In the genomic region with DNA sequence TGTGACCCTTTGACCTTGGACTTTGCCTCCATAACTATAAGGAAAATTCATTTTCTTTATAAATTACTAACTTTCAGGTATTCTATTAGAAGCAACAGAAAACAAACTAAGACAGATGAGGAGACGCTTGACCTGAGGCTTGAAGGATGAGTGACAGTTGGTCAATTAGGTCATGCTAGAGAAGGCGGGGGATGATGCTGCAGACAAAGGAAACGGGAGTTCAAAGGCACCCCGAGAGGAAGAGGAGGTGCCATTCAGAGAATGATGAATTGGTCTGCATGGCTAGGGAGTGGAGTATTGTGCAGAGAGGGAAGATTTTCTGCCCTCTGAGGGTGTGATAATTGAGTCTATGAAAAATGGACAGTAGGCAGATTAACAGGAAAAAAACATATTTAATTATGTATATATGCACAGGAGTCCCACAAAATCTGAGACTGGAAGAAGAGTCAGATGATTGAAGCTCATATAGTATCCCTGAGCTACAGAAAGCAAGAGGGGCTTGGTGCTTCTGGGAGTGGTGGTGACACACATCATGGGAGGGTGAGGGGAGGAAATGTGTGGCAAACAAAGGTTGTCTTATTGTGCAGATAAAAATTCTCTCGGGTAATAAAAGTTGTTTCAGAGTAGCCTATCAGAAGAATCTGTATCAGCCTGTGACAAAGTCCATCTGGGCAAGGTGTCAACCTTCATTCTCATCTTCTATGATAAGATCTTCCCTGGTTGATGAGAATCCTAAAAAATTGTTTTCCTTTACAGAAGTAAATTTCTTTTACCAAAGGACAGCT, we compare ENCODE assay signal across 20 cellular contexts.
"Had no signal": no experiment of that assay in that cellular context is flagged by ENCODE, and none has a peak within 500 bp of the region (broad histone marks: within the 10 kb centered on the region; RNA-seq: fewer than 3 reads in every experiment).

No MANE protein-coding gene starts in this region.

- H3K36me3 Mint-ChIP-seq: mesothelial cell of epicardium, natural killer cell, T-cell had no signal

- H3K4me3 Mint-ChIP-seq: activated naive CD8-positive, alpha-beta T cell treated with anti-CD3 and anti-CD28 coated beads, Interleukin-2, amount 10 ng/mL, durations not matched to agents 7 days and 5 days; central memory CD8-positive, alpha-beta T cell; mesothelial cell of epicardium; natural killer cell; T-cell; T-helper 2 cell treated with Interferon-gamma antibody and Interleukin-4, amounts not matched to agents 5 μg/mL and 100 μg/mL, for 36 hours had no signal

- H3K27ac ChIP-seq: breast epithelium, esophagus muscularis mucosa, left ventricle myocardium inferior had no signal

- H3K27me3 ChIP-seq: breast epithelium, esophagus muscularis mucosa had no signal

- H3K9me3 ChIP-seq: breast epithelium, esophagus muscularis mucosa, left ventricle myocardium inferior had no signal

- H3K27ac Mint-ChIP-seq: activated naive CD8-positive, alpha-beta T cell treated with anti-CD3 and anti-CD28 coated beads, Interleukin-2, amount 10 ng/mL, durations not matched to agents 7 days and 5 days; mesothelial cell of epicardium; natural killer cell; progenitor cell of endocrine pancreas; T-cell; T-helper 2 cell treated with Interferon-gamma antibody and Interleukin-4, amounts not matched to agents 5 μg/mL and 100 μg/mL, for 36 hours had no signal

- H3K4me1 ChIP-seq: breast epithelium had no signal

- H3K9me3 Mint-ChIP-seq: activated naive CD8-positive, alpha-beta T cell treated with anti-CD3 and anti-CD28 coated beads, Interleukin-2, amount 10 ng/mL, durations not matched to agents 7 days and 5 days; central memory CD8-positive, alpha-beta T cell; mesothelial cell of epicardium; natural killer cell; T-cell; T-helper 2 cell treated with Interferon-gamma antibody and Interleukin-4, amounts not matched to agents 5 μg/mL and 100 μg/mL, for 36 hours had no signal

- ATAC-seq: natural killer cell; stimulated activated naive CD8-positive, alpha-beta T cell treated with anti-CD3 and anti-CD28 coated beads, Interleukin-15, Interleukin-2, amounts not matched to agents 100 U/mL and 50 U/mL, for 24 hours; T-cell had no signal

- DNase-seq: activated naive CD4-positive, alpha-beta T cell treated with Interleukin-2 at 50 U/mL for 16 hours; activated naive CD8-positive, alpha-beta T cell treated with anti-CD3 and anti-CD28 coated beads, Interleukin-2, amount 10 ng/mL, durations not matched to agents 7 days and 5 days; activated T-cell treated with anti-CD3 and anti-CD28 coated beads, Interleukin-2, amount 50 U/mL, for 1 hour; amniotic stem cell; glutamatergic neuron; hippocampal formation; kidney glomerular epithelial cell; left ventricle myocardium inferior; mammary epithelial cell; natural killer cell; retina; stimulated activated CD4-positive, alpha-beta T cell treated with anti-CD3 and anti-CD28 coated beads, Interleukin-4, amount 100 ng/mL, for 24 hours; stimulated activated naive CD8-positive, alpha-beta T cell treated with anti-CD3 and anti-CD28 coated beads, Interleukin-15, Interleukin-2, amounts not matched to agents 100 U/mL and 50 U/mL, for 24 hours; T-cell had no signal

- H3K27me3 Mint-ChIP-seq: activated naive CD8-positive, alpha-beta T cell treated with anti-CD3 and anti-CD28 coated beads, Interleukin-2, amount 10 ng/mL, durations not matched to agents 7 days and 5 days; central memory CD8-positive, alpha-beta T cell; progenitor cell of endocrine pancreas; T-cell had no signal

- H3K4me3 ChIP-seq: breast epithelium, esophagus muscularis mucosa, left ventricle myocardium inferior had no signal

- H3K36me3 ChIP-seq: breast epithelium, esophagus muscularis mucosa, left ventricle myocardium inferior had no signal
